ENCODE assay signal across 3 cellular contexts in the genomic region with DNA sequence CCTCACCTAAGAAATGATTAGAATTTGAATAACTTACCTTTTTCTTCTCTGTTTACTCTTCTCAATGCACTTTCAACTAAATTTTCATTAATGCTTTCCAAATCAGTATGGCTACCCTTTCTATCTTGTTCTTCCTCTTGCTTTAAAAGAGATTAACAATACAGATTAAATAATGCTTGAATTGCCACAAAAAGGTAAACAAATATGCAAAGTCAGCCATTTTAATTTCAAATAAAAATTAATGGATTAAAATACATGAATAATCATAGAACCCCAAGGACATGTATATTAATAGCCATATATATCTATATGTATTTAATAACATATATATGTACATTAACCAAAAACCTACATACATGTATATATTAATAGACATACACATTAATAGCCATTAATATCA.
TF ChIP-seq lines count a peak whose summit lies in the region.

No MANE protein-coding gene starts in this region.

TF ChIP-seq in A549, 52 proteins besides CTCF, POLR2A, EP300 and RAD21:
- TF ChIP-seq, protein P1, sequence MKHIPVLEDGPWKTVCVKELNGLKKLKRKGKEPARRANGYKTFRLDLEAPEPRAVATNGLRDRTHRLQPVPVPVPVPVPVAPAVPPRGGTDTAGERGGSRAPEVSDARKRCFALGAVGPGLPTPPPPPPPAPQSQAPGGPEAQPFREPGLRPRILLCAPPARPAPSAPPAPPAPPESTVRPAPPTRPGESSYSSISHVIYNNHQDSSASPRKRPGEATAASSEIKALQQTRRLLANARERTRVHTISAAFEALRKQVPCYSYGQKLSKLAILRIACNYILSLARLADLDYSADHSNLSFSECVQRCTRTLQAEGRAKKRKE (CRISPR knock-in tag; IDR thresholded peaks at IDR 0.05; ENCODE audit: low read depth) = no peak
- peak; percentile 80 for TF ChIP-seq MAFK (IDR thresholded peaks at IDR 0.05; ENCODE audit: partially characterized antibody)

TF ChIP-seq in IMR-90, 13 proteins besides CTCF, POLR2A, EP300 and RAD21:
- TF ChIP-seq, protein P2, sequence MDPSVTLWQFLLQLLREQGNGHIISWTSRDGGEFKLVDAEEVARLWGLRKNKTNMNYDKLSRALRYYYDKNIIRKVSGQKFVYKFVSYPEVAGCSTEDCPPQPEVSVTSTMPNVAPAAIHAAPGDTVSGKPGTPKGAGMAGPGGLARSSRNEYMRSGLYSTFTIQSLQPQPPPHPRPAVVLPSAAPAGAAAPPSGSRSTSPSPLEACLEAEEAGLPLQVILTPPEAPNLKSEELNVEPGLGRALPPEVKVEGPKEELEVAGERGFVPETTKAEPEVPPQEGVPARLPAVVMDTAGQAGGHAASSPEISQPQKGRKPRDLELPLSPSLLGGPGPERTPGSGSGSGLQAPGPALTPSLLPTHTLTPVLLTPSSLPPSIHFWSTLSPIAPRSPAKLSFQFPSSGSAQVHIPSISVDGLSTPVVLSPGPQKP (IDR thresholded peaks at IDR 0.05; ENCODE audit: borderline replicate concordance, low read depth, low read length) = no peak
- TF ChIP-seq MAFK (IDR thresholded peaks at IDR 0.05; ENCODE audit: low read depth, low read length) = peak; percentile 93

TF ChIP-seq in H1, 55 proteins besides CTCF, POLR2A, EP300 and RAD21:
- TF ChIP-seq MAFK (IDR thresholded peaks at IDR 0.05; ENCODE audit: low read depth, low read length) = peak; percentile 65; the same call in 1 of the 2 replicates
- TF ChIP-seq RFX5 (IDR thresholded peaks at IDR 0.05; ENCODE audit: borderline replicate concordance, low read depth, low read length) = no peak
